In genomic region chr6:165274611-165275010, GRCh38 we compare ENCODE assay signal across 23 cellular contexts. TPM values are rescaled to one million over a fixed set of nuclear protein-coding genes. Genes with fewer than 3 reads are reported as not detected.
A peak's percentile ranks its signal among the peaks of the same experiment; 100 is the strongest.
DNase-seq lines count a peak whose midpoint lies in the region; ATAC-seq and TF ChIP-seq lines count a peak whose summit lies in the region.
"Had no signal": no experiment of that assay in that cellular context is flagged by ENCODE, and none has a peak within 500 bp of the region (broad histone marks: within the 10 kb centered on the region; RNA-seq: fewer than 3 reads in every experiment).

No MANE protein-coding gene starts in this region.

- DNase-seq in G401 (ENCODE audit: low spot score): peak; percentile 81
- DNase-seq in NCI-H82 treated with DMSO at 0.1 percent for 48 hours (lab: John Stamatoyannopoulos, UW; ENCODE audit: unreplicated experiment): peak; percentile 24
- peak; percentile 70 for DNase-seq in WERI-Rb-1
- peak; percentile 37 for DNase-seq in inferior parietal cortex (ENCODE audit: extremely low spot score)
- no peak for DNase-seq in left ventricle myocardium superior
- DNase-seq in UCSD-AML1 (lab: John Stamatoyannopoulos, UW; ENCODE audit: unreplicated experiment): no peak
- DNase-seq: 8988T; ACHN; AML-193; Calu3; CD4-positive, alpha-beta memory T cell; COR-L47; DMS53; DMS79 treated with DMSO at 0.1 percent for 48 hours; H9 had no signal

- no peaks in the 10 kb centered on the region for H3K27me3 ChIP-seq in WERI-Rb-1 (ENCODE audit: insufficient read depth, low read depth, severe bottlenecking)

- in situ Hi-C loops in G401 (cut with HindIII; ENCODE audit: low sequenced_read_pairs): no loop called here

- H3K4me3 ChIP-seq in WERI-Rb-1 (ENCODE audit: low read depth, low read length): no peak overlapping the region
- H3K4me3 ChIP-seq: A549, GM12878, GM23338 had no signal

- no peaks in the 10 kb centered on the region for H3K9me3 ChIP-seq in WERI-Rb-1 (ENCODE audit: severe bottlenecking)
- H3K9me3 ChIP-seq: A549 had no signal

- intact Hi-C loops in left ventricle myocardium superior (cut with micrococcal nuclease): no loop called here

- H3K36me3 ChIP-seq in WERI-Rb-1: no peaks in the 10 kb centered on the region

- ATAC-seq in HG03045 (IDR thresholded peaks at IDR 0.05; ENCODE audit: unreplicated experiment): no peak
- no peak for ATAC-seq in left ventricle myocardium superior
- ATAC-seq in GM19452 (IDR thresholded peaks at IDR 0.05; ENCODE audit: unreplicated experiment): no peak
- ATAC-seq: A549, GM12878, GM23338, HCT116 had no signal

- H3K27ac ChIP-seq in WERI-Rb-1: peak overlapping the region; percentile 44; the same call in 1 of the 2 replicates
- H3K27ac ChIP-seq: A549 had no signal

- no peak for TF ChIP-seq CTCF in WERI-Rb-1 (IDR thresholded peaks at IDR 0.05; ENCODE audit: low read depth, low read length)

RNA-seq across cellular contexts. Expression of gene C6orf118, which starts 34.8 kb away (rescaled TPM):
- total RNA-seq in G401 (2014; rRNA removed; shearing (Covaris generic)): not detected in 2 replicates
- total RNA-seq in left ventricle myocardium superior: not detected
- total RNA-seq: Calu3; CD4-positive, alpha-beta memory T cell; Daoy; GM12878; H4; H9 had no signal

Comparison
In these comparisons a context has a peak if more than half of its experiments do, and no peak if none do; other contexts are left out.
1. DNase-seq: peak in G401 (single experiment), NCI-H82 treated with DMSO at 0.1 percent for 48 hours (single experiment), WERI-Rb-1 (single experiment) and inferior parietal cortex (single experiment); none in left ventricle myocardium superior (single experiment) and UCSD-AML1 (single experiment).